18 cellular contexts compared by ENCODE assay signal in genomic region chr6:154230390-154230789, GRCh38.
A peak's percentile ranks its signal among the peaks of the same experiment; 100 is the strongest.
DNase-seq lines count a peak whose midpoint lies in the region; ATAC-seq and TF ChIP-seq lines count a peak whose summit lies in the region.
"Had no signal": no experiment of that assay in that cellular context is flagged by ENCODE, and none has a peak within 500 bp of the region (broad histone marks: within the 10 kb centered on the region; RNA-seq: fewer than 3 reads in every experiment).

No MANE protein-coding gene starts in this region.

- POLR2A ChIA-PET in CD4-positive, alpha-beta memory T cell (lab: Charles Lee; ENCODE audit: partially characterized antibody): interaction anchor here (0.8 to 2.0 kb wide), 7 partner anchors 11 to 47 kb away, joined by 3 to 10 read pairs (median 4); no protein-coding TSS in a partner anchor
- POLR2A ChIA-PET in activated CD8-positive, alpha-beta T cell treated with anti-CD3 and anti-CD28 coated beads for 36 hours (lab: Charles Lee): interaction anchor here (1.0 to 6.8 kb wide), 5 partner anchors 13 to 72 kb away, joined by 4 to 60 read pairs (median 4); no protein-coding TSS in a partner anchor

- TF ChIP-seq CTCF in activated CD8-positive, alpha-beta T cell treated with anti-CD3 and anti-CD28 coated beads for 36 hours (IDR thresholded peaks at IDR 0.05): no peak

- H3K27ac ChIP-seq in CD4-positive, alpha-beta memory T cell (ENCODE audit: low read depth, low read length): peak overlapping the region; percentile 42
- H3K27ac ChIP-seq: 22Rv1, KMS-11, pancreas, transverse colon had no signal

- H3K9me3 Mint-ChIP-seq in T-helper 1 cell treated with Interleukin-12 subunit alpha and Interleukin-12 subunit beta and Interleukin-4 antibody, amounts not matched to agents 30 μg/mL and 1 μg/mL, for 36 hours: no peaks in the 10 kb centered on the region
- H3K9me3 Mint-ChIP-seq in CD4-positive, alpha-beta memory T cell: no peaks in the 10 kb centered on the region
- H3K9me3 Mint-ChIP-seq in activated CD8-positive, alpha-beta T cell treated with anti-CD3 and anti-CD28 coated beads for 36 hours: peaks cover 4% of the 10 kb centered on the region
- no peaks in the 10 kb centered on the region for H3K9me3 Mint-ChIP-seq in memory B cell
- no peaks in the 10 kb centered on the region for H3K9me3 Mint-ChIP-seq in activated T-helper 2 cell treated with anti-CD3 and anti-CD28 coated beads, Interferon-gamma antibody, Interleukin-2, Interleukin-4, amounts not matched to agents 10 μg/mL and 5 μg/mL and 100 μg/mL, durations not matched to agents 14 hours and 24 hours and 36 hours

- H3K4me3 Mint-ChIP-seq in T-helper 1 cell treated with Interleukin-12 subunit alpha and Interleukin-12 subunit beta and Interleukin-4 antibody, amounts not matched to agents 30 μg/mL and 1 μg/mL, for 36 hours: no peak overlapping the region
- H3K4me3 Mint-ChIP-seq in CD4-positive, alpha-beta memory T cell: peak overlapping the region; percentile 86 to 95 (median 90)
- H3K4me3 Mint-ChIP-seq in activated CD8-positive, alpha-beta T cell treated with anti-CD3 and anti-CD28 coated beads for 36 hours: peak overlapping the region; percentile 69
- H3K4me3 Mint-ChIP-seq in memory B cell: no peak overlapping the region
- H3K4me3 Mint-ChIP-seq in activated T-helper 2 cell treated with anti-CD3 and anti-CD28 coated beads, Interferon-gamma antibody, Interleukin-2, Interleukin-4, amounts not matched to agents 10 μg/mL and 5 μg/mL and 100 μg/mL, durations not matched to agents 14 hours and 24 hours and 36 hours (ENCODE audit: low read depth): no peak overlapping the region

- H3K36me3 ChIP-seq in CD4-positive, alpha-beta memory T cell (ENCODE audit: insufficient read depth, low read length): no peaks in the 10 kb centered on the region
- H3K36me3 ChIP-seq: pancreas, transverse colon had no signal

- peaks cover 35% of the 10 kb centered on the region for H3K4me1 Mint-ChIP-seq in T-helper 1 cell treated with Interleukin-12 subunit alpha and Interleukin-12 subunit beta and Interleukin-4 antibody, amounts not matched to agents 30 μg/mL and 1 μg/mL, for 36 hours (ENCODE audit: low read depth)
- H3K4me1 Mint-ChIP-seq in CD4-positive, alpha-beta memory T cell: peaks cover 59 to 84% (median 72%) of the 10 kb centered on the region in 4 donors
- peaks cover 80% of the 10 kb centered on the region for H3K4me1 Mint-ChIP-seq in activated CD8-positive, alpha-beta T cell treated with anti-CD3 and anti-CD28 coated beads for 36 hours (ENCODE audit: low read depth)
- H3K4me1 Mint-ChIP-seq in memory B cell: peaks cover 14% of the 10 kb centered on the region
- peaks cover 46% of the 10 kb centered on the region for H3K4me1 Mint-ChIP-seq in activated T-helper 2 cell treated with anti-CD3 and anti-CD28 coated beads, Interferon-gamma antibody, Interleukin-2, Interleukin-4, amounts not matched to agents 10 μg/mL and 5 μg/mL and 100 μg/mL, durations not matched to agents 14 hours and 24 hours and 36 hours (ENCODE audit: low read depth)

- H3K36me3 Mint-ChIP-seq in T-helper 1 cell treated with Interleukin-12 subunit alpha and Interleukin-12 subunit beta and Interleukin-4 antibody, amounts not matched to agents 30 μg/mL and 1 μg/mL, for 36 hours (ENCODE audit: low read depth): peaks cover 2% of the 10 kb centered on the region
- peaks cover 21 to 36% of the 10 kb centered on the region in 2 donors for H3K36me3 Mint-ChIP-seq in CD4-positive, alpha-beta memory T cell
- peaks cover 30% of the 10 kb centered on the region for H3K36me3 Mint-ChIP-seq in activated CD8-positive, alpha-beta T cell treated with anti-CD3 and anti-CD28 coated beads for 36 hours (ENCODE audit: low read depth)
- H3K36me3 Mint-ChIP-seq in memory B cell: no peaks in the 10 kb centered on the region
- H3K36me3 Mint-ChIP-seq in activated T-helper 2 cell treated with anti-CD3 and anti-CD28 coated beads, Interferon-gamma antibody, Interleukin-2, Interleukin-4, amounts not matched to agents 10 μg/mL and 5 μg/mL and 100 μg/mL, durations not matched to agents 14 hours and 24 hours and 36 hours (ENCODE audit: low read depth): no peaks in the 10 kb centered on the region

- intact Hi-C loops in CD4-positive, alpha-beta memory T cell (cut with micrococcal nuclease): loop anchor here (5.0 kb wide), 1 partner anchor 37 kb away; no protein-coding TSS in a partner anchor
- intact Hi-C loops in activated CD8-positive, alpha-beta T cell treated with anti-CD3 and anti-CD28 coated beads for 36 hours (cut with micrococcal nuclease): no loop called here
- intact Hi-C loops in activated T-helper 2 cell treated with anti-CD3 and anti-CD28 coated beads, Interferon-gamma antibody, Interleukin-2, Interleukin-4, amounts not matched to agents 10 μg/mL and 5 μg/mL and 100 μg/mL, durations not matched to agents 14 hours and 24 hours and 36 hours (cut with micrococcal nuclease): loop anchor here (2.0 to 10.0 kb wide), 4 partner anchors 37 to 1084 kb away; partner anchors contain the start of gene TFB1M

- no peaks in the 10 kb centered on the region for H3K9me3 ChIP-seq in CD4-positive, alpha-beta memory T cell (ENCODE audit: control insufficient read depth in 1 of 2, low read length in 2 of 2)
- H3K9me3 ChIP-seq: pancreas, transverse colon had no signal

- peak overlapping the region; percentile 52 to 59 for H3K4me3 ChIP-seq in CD4-positive, alpha-beta memory T cell (ENCODE audit: low read length in 2 of 2)
- H3K4me3 ChIP-seq: lung, pancreas, transverse colon had no signal

- DNase-seq in T-helper 1 cell (no peak), memory B cell (ENCODE audit: low spot score in 2 of 2) (no peak), NCI-H345 (lab: John Stamatoyannopoulos, UW) (no peak)
- no peak for DNase-seq in CD4-positive, alpha-beta memory T cell
- DNase-seq in activated CD8-positive, alpha-beta T cell treated with anti-CD3 and anti-CD28 coated beads for 36 hours: no peak
- DNase-seq in activated T-helper 2 cell treated with anti-CD3 and anti-CD28 coated beads, Interferon-gamma antibody, Interleukin-2, Interleukin-4, amounts not matched to agents 10 μg/mL and 5 μg/mL and 100 μg/mL, durations not matched to agents 14 hours and 24 hours and 36 hours (ENCODE audit: low spot score): no peak
- DNase-seq: hypothalamus, NCI-H1092, NCI-H2029 treated with DMSO at 0.1 percent for 48 hours, pancreas, transverse colon had no signal

- CTCF ChIA-PET in CD4-positive, alpha-beta memory T cell (lab: Charles Lee; ENCODE audit: partially characterized antibody): interaction anchor here (1.0 to 6.0 kb wide), 4 partner anchors 10 to 46 kb away, joined by 3 to 40 read pairs (median 3); no protein-coding TSS in a partner anchor
- CTCF ChIA-PET in activated CD8-positive, alpha-beta T cell treated with anti-CD3 and anti-CD28 coated beads for 36 hours (lab: Charles Lee): interaction anchor here (0.8 to 1.4 kb wide), 7 partner anchors 10 to 140 kb away, joined by 3 to 4 read pairs (median 3); no protein-coding TSS in a partner anchor

- peak overlapping the region; percentile 78 for H3K27ac Mint-ChIP-seq in T-helper 1 cell treated with Interleukin-12 subunit alpha and Interleukin-12 subunit beta and Interleukin-4 antibody, amounts not matched to agents 30 μg/mL and 1 μg/mL, for 36 hours
- H3K27ac Mint-ChIP-seq in CD4-positive, alpha-beta memory T cell: peak overlapping the region in 6 of 7 donors; percentile 89 to 96 (median 95)
- peak overlapping the region; percentile 89 for H3K27ac Mint-ChIP-seq in activated CD8-positive, alpha-beta T cell treated with anti-CD3 and anti-CD28 coated beads for 36 hours
- H3K27ac Mint-ChIP-seq in memory B cell: peak overlapping the region; percentile 52
- H3K27ac Mint-ChIP-seq in activated T-helper 2 cell treated with anti-CD3 and anti-CD28 coated beads, Interferon-gamma antibody, Interleukin-2, Interleukin-4, amounts not matched to agents 10 μg/mL and 5 μg/mL and 100 μg/mL, durations not matched to agents 14 hours and 24 hours and 36 hours: no peak overlapping the region
- H3K27ac Mint-ChIP-seq: B cell had no signal

- ATAC-seq in activated CD8-positive, alpha-beta T cell treated with anti-CD3 and anti-CD28 coated beads for 36 hours: no peak
- no peak for ATAC-seq in memory B cell (ENCODE audit: low read depth)
- no peak for ATAC-seq in HG03520 (IDR thresholded peaks at IDR 0.05; ENCODE audit: unreplicated experiment)
- ATAC-seq: pancreas, sciatic nerve had no signal

- no peaks in the 10 kb centered on the region for H3K27me3 Mint-ChIP-seq in T-helper 1 cell treated with Interleukin-12 subunit alpha and Interleukin-12 subunit beta and Interleukin-4 antibody, amounts not matched to agents 30 μg/mL and 1 μg/mL, for 36 hours (ENCODE audit: low read depth)
- H3K27me3 Mint-ChIP-seq in CD4-positive, alpha-beta memory T cell: no peaks in the 10 kb centered on the region
- no peaks in the 10 kb centered on the region for H3K27me3 Mint-ChIP-seq in activated CD8-positive, alpha-beta T cell treated with anti-CD3 and anti-CD28 coated beads for 36 hours
- H3K27me3 Mint-ChIP-seq in memory B cell: no peaks in the 10 kb centered on the region
- no peaks in the 10 kb centered on the region for H3K27me3 Mint-ChIP-seq in activated T-helper 2 cell treated with anti-CD3 and anti-CD28 coated beads, Interferon-gamma antibody, Interleukin-2, Interleukin-4, amounts not matched to agents 10 μg/mL and 5 μg/mL and 100 μg/mL, durations not matched to agents 14 hours and 24 hours and 36 hours (ENCODE audit: low read depth)
- H3K27me3 Mint-ChIP-seq: B cell had no signal

- H3K27me3 ChIP-seq in CD4-positive, alpha-beta memory T cell (ENCODE audit: insufficient read depth, low read length): no peaks in the 10 kb centered on the region
- H3K27me3 ChIP-seq: pancreas, transverse colon had no signal

- peaks cover 72% of the 10 kb centered on the region for H3K4me1 ChIP-seq in CD4-positive, alpha-beta memory T cell (ENCODE audit: insufficient read depth, low read length)
- H3K4me1 ChIP-seq: pancreas, transverse colon had no signal

Comparison
In these comparisons a context has a peak if more than half of its experiments do, and no peak if none do; other contexts are left out.
1. H3K4me3 Mint-ChIP-seq: peak in CD4-positive, alpha-beta memory T cell (8 of 8) and activated CD8-positive, alpha-beta T cell treated with anti-CD3 and anti-CD28 coated beads for 36 hours (single experiment); none in T-helper 1 cell treated with Interleukin-12 subunit alpha and Interleukin-12 subunit beta and Interleukin-4 antibody, amounts not matched to agents 30 μg/mL and 1 μg/mL, for 36 hours (single experiment), memory B cell (single experiment) and activated T-helper 2 cell treated with anti-CD3 and anti-CD28 coated beads, Interferon-gamma antibody, Interleukin-2, Interleukin-4, amounts not matched to agents 10 μg/mL and 5 μg/mL and 100 μg/mL, durations not matched to agents 14 hours and 24 hours and 36 hours (single experiment).